Comparison of ENCODE assay signal across 9 cellular contexts in the genomic region with DNA sequence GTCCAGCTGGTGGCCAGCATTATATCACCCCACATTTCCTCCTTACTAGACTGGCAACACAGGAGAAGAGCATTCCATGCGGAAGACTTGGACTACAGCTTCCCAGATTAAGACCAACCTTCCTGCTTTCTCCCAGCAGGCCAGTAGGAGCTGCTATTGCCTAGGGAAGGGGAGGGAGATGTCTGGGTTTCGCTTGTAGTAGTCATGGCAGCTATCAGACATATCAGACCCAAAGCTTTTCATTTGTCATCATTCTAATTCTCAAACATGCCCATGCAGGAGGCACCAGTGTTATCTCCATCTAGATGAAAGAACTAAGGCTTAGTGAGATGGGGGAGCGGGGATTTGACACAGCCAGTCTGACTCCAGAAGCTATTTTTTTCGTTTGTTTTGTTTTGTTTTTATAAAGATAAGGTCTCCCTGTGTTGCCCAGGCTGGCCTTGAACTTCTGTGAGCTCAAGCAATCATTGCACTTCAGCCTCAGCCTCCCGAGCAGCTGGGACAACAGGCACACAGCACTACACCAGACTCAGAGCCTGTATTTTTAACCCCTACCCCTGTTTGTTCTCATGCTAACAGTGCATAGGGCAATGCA. TPM values are rescaled to one million over a fixed set of nuclear protein-coding genes. Genes with fewer than 3 reads are reported as not detected.
A peak's percentile ranks its signal among the peaks of the same experiment; 100 is the strongest.
DNase-seq lines count a peak whose midpoint lies in the region; ATAC-seq, FAIRE-seq and TF ChIP-seq lines count a peak whose summit lies in the region.
"Had no signal": no experiment of that assay in that cellular context is flagged by ENCODE, and none has a peak within 500 bp of the region (broad histone marks: within the 10 kb centered on the region; RNA-seq: fewer than 3 reads in every experiment).

No MANE protein-coding gene starts in this region.

- CTCF ChIA-PET in AG04450 (lab: Charles Lee), result interaction anchor here (0.8 to 5.6 kb wide), 16 partner anchors 9 to 659 kb away, joined by 3 to 58 read pairs (median 4); no protein-coding TSS in a partner anchor

- H3K9me3 ChIP-seq in AG04450 (ENCODE audit: control insufficient read depth, insufficient read depth, low read length) (no peaks in the 10 kb centered on the region), adipocyte (ENCODE audit: control insufficient read depth, low read length) (no peaks in the 10 kb centered on the region), small intestine (ENCODE audit: control insufficient read depth, low read depth) (no peaks in the 10 kb centered on the region)

- H3K4me3 ChIP-seq in AG04450 (ENCODE audit: low read depth, low read length), result no peak overlapping the region; the same call in 1 of the 2 replicates
- H3K4me3 ChIP-seq in adipocyte (ENCODE audit: low read length), result no peak overlapping the region
- H3K4me3 ChIP-seq in small intestine (ENCODE audit: low read depth in 1 of 2, low read length in 2 of 2), result no peak overlapping the region

- TF ChIP-seq CTCF in AG04450 (IDR thresholded peaks at IDR 0.05; ENCODE audit: low read depth, low read length), result peak; percentile 99
- peak; percentile 65 for TF ChIP-seq CTCF in GM12874 (IDR thresholded peaks at IDR 0.05; ENCODE audit: insufficient read depth, low read depth, low read length)

- 7 to 23% (median 14%) methylated on average over 5 of the region's 5 CpGs for WGBS in small intestine, 3 donors

- H3K27me3 ChIP-seq in AG04450 (ENCODE audit: control insufficient read depth, insufficient read depth, low read length), result peaks cover 16% of the 10 kb centered on the region
- H3K27me3 ChIP-seq in adipocyte (replicated peaks; ENCODE audit: control insufficient read depth, insufficient read depth, low read length), result no peaks in the 10 kb centered on the region
- H3K27me3 ChIP-seq in small intestine (ENCODE audit: control insufficient read depth in 2 of 2, insufficient read depth in 2 of 2, low read length in 2 of 2), result no peaks in the 10 kb centered on the region

- no peak for FAIRE-seq in small intestine (lab: Jason Lieb, UNC)
- FAIRE-seq: frontal cortex had no signal

- POLR2A ChIA-PET in AG04450 (lab: Yijun Ruan, JAX), result no interaction called here

- DNase-seq in AG04450 (ENCODE audit: low read depth, low spot score), result peak; percentile 42
- peak; percentile 43 for DNase-seq in NCI-H460 (ENCODE audit: extremely low read depth, low read depth)
- DNase-seq in adipocyte (ENCODE audit: low read depth), result peak; percentile 50
- DNase-seq in hepatic stellate cell (ENCODE audit: low spot score), result peak; percentile 64
- DNase-seq in small intestine, result peak; percentile 75
- DNase-seq in NCI-H774 (lab: John Stamatoyannopoulos, UW), result no peak

- no peak for ATAC-seq in GM18498 (IDR thresholded peaks at IDR 0.05; ENCODE audit: unreplicated experiment)

- H3K36me3 ChIP-seq in adipocyte (ENCODE audit: control insufficient read depth, insufficient read depth, low read length, severe bottlenecking), result no peaks in the 10 kb centered on the region
- H3K36me3 ChIP-seq in small intestine (ENCODE audit: control insufficient read depth in 2 of 2, insufficient read depth in 2 of 2, low read length in 2 of 2), result no peaks in the 10 kb centered on the region

- H3K27ac ChIP-seq in AG04450 (ENCODE audit: low read depth, low read length) (no peak overlapping the region), small intestine (ENCODE audit: low read depth in 1 of 2, low read length in 1 of 2) (no peak overlapping the region)

- H3K4me1 ChIP-seq in adipocyte (ENCODE audit: control insufficient read depth, insufficient read depth, low read length) (peaks cover 52% of the 10 kb centered on the region), small intestine (ENCODE audit: control insufficient read depth in 2 of 2, insufficient read depth in 1 of 2, low read depth in 1 of 2, low read length in 1 of 2) (no peaks in the 10 kb centered on the region)

- H3K9ac ChIP-seq in adipocyte (ENCODE audit: low read length), result no peak overlapping the region

RNA-seq across cellular contexts. Expression of a gene that starts 4.5 kb away (rescaled TPM):
- polyA plus RNA-seq in AG04450 (2011; rRNA removed), result not detected in 2 replicates
- not detected in 2 replicates for polyA minus RNA-seq in AG04450 (2011; rRNA and poly(A)+ RNA removed)
- not detected in 2 replicates for total RNA-seq in NCI-H460 (2014; rRNA removed; shearing (Covaris generic))
- not detected in 2 replicates for polyA plus RNA-seq in NCI-H460 (2014; cell fraction: nucleus; rRNA removed)
- 1,000 to 10,000 TPM in 1 of 3 donors, 100 to 1,000 TPM in 1, 10 to 100 TPM in 1; 83.6 to 1,925 (median 166) TPM for polyA plus RNA-seq in small intestine
- total RNA-seq: frontal cortex had no signal

RNA-seq across cellular contexts. Expression of a gene that starts 51.5 kb away (rescaled TPM):
- polyA plus RNA-seq in AG04450 (2011; rRNA removed) (not detected in 2 replicates), small intestine (not detected)
- not detected in 2 replicates for polyA minus RNA-seq in AG04450 (2011; rRNA and poly(A)+ RNA removed)
- total RNA-seq in NCI-H460 (2014; rRNA removed; shearing (Covaris generic)), result not detected in 2 replicates
- polyA plus RNA-seq in NCI-H460 (2014; cell fraction: nucleus; rRNA removed), result not detected in 2 replicates
- total RNA-seq: frontal cortex had no signal

Comparison
In these comparisons a context has a peak if more than half of its experiments do, and no peak if none do; other contexts are left out.
1. RNA of a gene that starts 4.5 kb away (polyA plus RNA-seq): 83.6 to 1,925 TPM in small intestine; not detected in AG04450; every median in the first group is over 10 times any median in the second.